In the genomic region with DNA sequence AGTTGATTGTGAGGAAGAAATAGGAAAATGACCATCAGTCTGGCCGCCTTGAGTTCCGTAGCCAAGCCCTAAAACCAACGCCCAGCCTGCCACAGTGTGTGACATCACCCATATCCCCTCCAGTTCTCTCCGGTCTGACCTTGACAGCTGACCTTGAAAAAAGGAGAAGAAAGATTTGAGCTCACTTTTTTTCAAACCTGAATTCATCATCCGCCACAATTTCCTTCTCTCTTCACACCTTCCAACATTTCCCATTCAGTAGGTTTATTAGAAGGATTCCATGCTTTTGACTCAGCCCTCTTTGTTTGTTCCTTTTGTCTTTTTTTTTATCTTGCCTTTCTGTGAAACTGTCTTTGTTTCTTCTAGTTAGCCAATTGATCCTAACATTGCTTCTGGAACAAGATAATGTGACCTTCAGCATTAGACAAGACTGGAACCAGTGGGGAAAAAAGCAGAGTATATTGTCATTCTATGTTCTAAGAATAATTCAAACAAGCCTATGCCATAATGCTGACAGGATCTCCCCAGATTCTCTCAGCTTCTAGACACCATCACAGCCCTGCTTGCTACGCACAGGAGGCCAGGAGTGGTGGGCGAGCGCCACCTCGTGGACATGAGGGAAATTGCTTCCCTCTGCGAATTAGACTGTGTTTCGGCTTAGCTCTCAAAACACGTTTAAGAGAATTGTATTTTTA, we compare ENCODE assay signal across 8 cellular contexts.
DNase-seq lines count a peak whose midpoint lies in the region; ATAC-seq and TF ChIP-seq lines count a peak whose summit lies in the region.

No MANE protein-coding gene starts in this region.

- peak; percentile 95 to 97 for TF ChIP-seq CTCF in Caco-2 (IDR thresholded peaks at IDR 0.05; ENCODE audit: insufficient read depth in 1 of 2, low read depth in 1 of 2, low read length in 1 of 2, severe bottlenecking in 1 of 2, unreplicated experiment in 1 of 2)

- H3K27me3 Mint-ChIP-seq in Caco-2 (ENCODE audit: insufficient read depth, unreplicated experiment): peaks cover 9% of the 10 kb centered on the region
- peaks cover 0 to 7% of the 10 kb centered on the region in 2 donors for H3K27me3 Mint-ChIP-seq in effector memory CD8-positive, alpha-beta T cell
- H3K27me3 Mint-ChIP-seq in stimulated activated memory B cell treated with anti-CD40 and anti-IgM and Interleukin-4, amounts not matched to agents 10 μg/mL and 1 μg/mL and 100 μg/mL, for 72 hours: peaks cover 52% of the 10 kb centered on the region

- CTCF ChIA-PET in Caco-2 (lab: Charles Lee): interaction anchor here (0.6 to 2.2 kb wide), 8 partner anchors 8 to 1200 kb away, joined by 3 to 12 read pairs (median 3); no protein-coding TSS in a partner anchor

- no peaks in the 10 kb centered on the region for H3K4me1 Mint-ChIP-seq in Caco-2 (ENCODE audit: low read depth, unreplicated experiment)
- no peaks in the 10 kb centered on the region for H3K4me1 Mint-ChIP-seq in effector memory CD8-positive, alpha-beta T cell (ENCODE audit: low read depth in 2 of 2)
- H3K4me1 Mint-ChIP-seq in stimulated activated memory B cell treated with anti-CD40 and anti-IgM and Interleukin-4, amounts not matched to agents 10 μg/mL and 1 μg/mL and 100 μg/mL, for 72 hours: peaks cover 7% of the 10 kb centered on the region

- no peak overlapping the region for H3K4me3 Mint-ChIP-seq in Caco-2 (ENCODE audit: unreplicated experiment)
- no peak overlapping the region for H3K4me3 Mint-ChIP-seq in effector memory CD8-positive, alpha-beta T cell
- H3K4me3 Mint-ChIP-seq in stimulated activated memory B cell treated with anti-CD40 and anti-IgM and Interleukin-4, amounts not matched to agents 10 μg/mL and 1 μg/mL and 100 μg/mL, for 72 hours: no peak overlapping the region

- no peaks in the 10 kb centered on the region for H3K36me3 Mint-ChIP-seq in Caco-2 (ENCODE audit: insufficient read depth, unreplicated experiment)
- no peaks in the 10 kb centered on the region for H3K36me3 Mint-ChIP-seq in effector memory CD8-positive, alpha-beta T cell (ENCODE audit: insufficient read depth)
- no peaks in the 10 kb centered on the region for H3K36me3 Mint-ChIP-seq in stimulated activated memory B cell treated with anti-CD40 and anti-IgM and Interleukin-4, amounts not matched to agents 10 μg/mL and 1 μg/mL and 100 μg/mL, for 72 hours

- no peak overlapping the region for H3K4me3 ChIP-seq in Caco-2 (ENCODE audit: low read depth, low read length)

- BruUV-seq in Caco-2 (replicated peaks; lab: Mats Ljungman, UMichigan): no TSS peak

- H3K36me3 ChIP-seq in Caco-2 (ENCODE audit: control insufficient read depth, insufficient read depth, low read length): no peaks in the 10 kb centered on the region

- POLR2A ChIA-PET in Caco-2 (lab: Charles Lee): interaction anchor here (0.5 to 0.7 kb wide), 2 partner anchors 251 to 254 kb away, joined by 3 read pairs; no protein-coding TSS in a partner anchor

- intact Hi-C loops in Caco-2 (cut with micrococcal nuclease; ENCODE audit: unreplicated experiment): loop anchor here (1.0 to 10.0 kb wide), 4 partner anchors 209 to 1027 kb away; no protein-coding TSS in a partner anchor

- H3K9me3 Mint-ChIP-seq in Caco-2 (ENCODE audit: unreplicated experiment): no peaks in the 10 kb centered on the region
- H3K9me3 Mint-ChIP-seq in effector memory CD8-positive, alpha-beta T cell: no peaks in the 10 kb centered on the region
- H3K9me3 Mint-ChIP-seq in stimulated activated memory B cell treated with anti-CD40 and anti-IgM and Interleukin-4, amounts not matched to agents 10 μg/mL and 1 μg/mL and 100 μg/mL, for 72 hours: no peaks in the 10 kb centered on the region

- H3K4me1 ChIP-seq in Caco-2: no peaks in the 10 kb centered on the region

- peak; percentile 96 for ATAC-seq in GM19372 (IDR thresholded peaks at IDR 0.05; ENCODE audit: low read depth, unreplicated experiment)
- ATAC-seq in HG03354 (IDR thresholded peaks at IDR 0.05; ENCODE audit: poor library complexity, severe bottlenecking, unreplicated experiment): peak; percentile 91
- ATAC-seq in effector memory CD8-positive, alpha-beta T cell (replicated peaks): no peak
- ATAC-seq in stimulated activated memory B cell treated with anti-CD40 and anti-IgM and Interleukin-4, amounts not matched to agents 10 μg/mL and 1 μg/mL and 100 μg/mL, for 72 hours: peak; percentile 80

- H3K27me3 ChIP-seq in Caco-2 (replicated peaks; ENCODE audit: control insufficient read depth, insufficient read depth, low read length): no peaks in the 10 kb centered on the region; the same call in 1 of the 2 replicates

- no peak overlapping the region for H3K27ac Mint-ChIP-seq in Caco-2 (ENCODE audit: unreplicated experiment)
- H3K27ac Mint-ChIP-seq in effector memory CD8-positive, alpha-beta T cell: no peak overlapping the region
- H3K27ac Mint-ChIP-seq in stimulated activated memory B cell treated with anti-CD40 and anti-IgM and Interleukin-4, amounts not matched to agents 10 μg/mL and 1 μg/mL and 100 μg/mL, for 72 hours: no peak overlapping the region

- no peaks in the 10 kb centered on the region for H3K9me3 ChIP-seq in Caco-2

- peak; percentile 46 to 76 for DNase-seq in Caco-2
- peak; percentile 32 for DNase-seq in NCI-H345 treated with DMSO at 0.1 percent for 48 hours (lab: John Stamatoyannopoulos, UW; ENCODE audit: unreplicated experiment)
- DNase-seq in activated CD4-positive, alpha-beta T cell treated with anti-CD3 and anti-CD28 coated beads for 48 hours: peak; percentile 71
- DNase-seq in effector memory CD8-positive, alpha-beta T cell: peak in 2 of 3 experiments; percentile 1 to 10
- DNase-seq in lung microvascular endothelial cell (ENCODE audit: low read depth in 2 of 2): peak; percentile 71 to 81

Comparison
In these comparisons a context has a peak if more than half of its experiments do, and no peak if none do; other contexts are left out.
1. DNase-seq: peak in every context shown above with its lines; median percentile 76 in lung microvascular endothelial cell; 71 in activated CD4-positive, alpha-beta T cell treated with anti-CD3 and anti-CD28 coated beads for 48 hours; 61 in Caco-2; 32 in NCI-H345 treated with DMSO at 0.1 percent for 48 hours; 6 in effector memory CD8-positive, alpha-beta T cell.